In the genomic region with DNA sequence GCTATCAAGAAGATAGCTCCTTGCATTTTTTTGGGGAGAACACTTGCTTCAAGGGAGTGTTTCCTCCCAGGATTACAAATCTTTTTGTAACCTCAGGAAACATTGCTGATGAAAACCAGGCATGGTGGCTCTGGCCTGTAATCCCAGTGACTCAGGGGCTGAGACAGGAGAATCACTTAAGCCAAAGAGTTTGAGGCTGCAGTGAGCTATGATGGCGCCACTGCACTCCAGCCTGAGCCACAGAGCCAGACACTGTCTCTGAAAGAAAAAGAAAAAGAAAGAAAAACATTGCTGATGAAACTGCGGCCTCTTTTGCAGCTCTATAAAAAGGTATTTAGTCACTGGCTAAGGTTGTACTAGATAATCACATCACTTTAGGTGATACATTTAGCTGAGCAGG, we compare ENCODE assay signal across 8 cellular contexts. TPM values are rescaled to one million over a fixed set of nuclear protein-coding genes. Genes with fewer than 3 reads are reported as not detected.
DNase-seq lines count a peak whose midpoint lies in the region; ATAC-seq, FAIRE-seq and TF ChIP-seq lines count a peak whose summit lies in the region.

No MANE protein-coding gene starts in this region.

- H3K36me3 ChIP-seq in HepG2 (replicated peaks in 1 of 2; ENCODE audit: control insufficient read depth in 1 of 2, insufficient read depth in 2 of 2, low read length in 2 of 2) (no peaks in the 10 kb centered on the region), right lobe of liver (no peaks in the 10 kb centered on the region), SU-DHL-6 (ENCODE audit: low read length) (no peaks in the 10 kb centered on the region), uterus (no peaks in the 10 kb centered on the region)

- POLR2A ChIA-PET in HepG2 (lab: Yijun Ruan, JAX) = interaction anchor here (0.9 to 1.9 kb wide), 4 partner anchors 8 to 294 kb away, joined by 3 to 6 read pairs (median 4); no protein-coding TSS in a partner anchor

- H4K20me1 ChIP-seq in HepG2 (ENCODE audit: insufficient read depth, low read length) = no peaks in the 10 kb centered on the region
- H4K20me1 ChIP-seq in SU-DHL-6 (ENCODE audit: low read depth, low read length) = no peaks in the 10 kb centered on the region

- H3K4me1 ChIP-seq in HepG2 (ENCODE audit: insufficient read depth, low read length) (peaks cover 34% of the 10 kb centered on the region), right lobe of liver (peaks cover 0 to 3% (median 0%) of the 10 kb centered on the region in 4 donors), uterus (peaks cover 0 to 3% of the 10 kb centered on the region in 2 donors)

- H2AFZ ChIP-seq in HepG2 (ENCODE audit: low read length) (peak overlapping the region; percentile 95), SU-DHL-6 (ENCODE audit: low read depth, low read length, severe bottlenecking) (peak overlapping the region; percentile 93)

- intact Hi-C loops in HepG2 (cut with micrococcal nuclease; ENCODE audit: unreplicated experiment) (no loop called here), right lobe of liver (cut with DNase I) (no loop called here), uterus (cut with DNase I; ENCODE audit: low total_unique reads) (no loop called here)

- in situ Hi-C loops in HepG2 (cut with HindIII; ENCODE audit: extremely low pct_ligation_motif_present, low pct_unique_long_range_greater_than_20kb) = no loop called here

- no peaks in the 10 kb centered on the region for H3K79me2 ChIP-seq in HepG2 (ENCODE audit: insufficient read depth, low read length)
- no peaks in the 10 kb centered on the region for H3K79me2 ChIP-seq in SU-DHL-6 (ENCODE audit: insufficient read depth, low read length)

- no peaks in the 10 kb centered on the region for H3K9me2 ChIP-seq in SU-DHL-6 (replicated peaks; ENCODE audit: insufficient read depth, low read length)

- 19% methylated on average over 2 of the region's 2 CpGs for WGBS in HepG2 (ENCODE audit: low lambda C conversion rate)
- 66% methylated on average over 2 of the region's 2 CpGs for WGBS in right lobe of liver (ENCODE audit: insufficient coverage, low coverage, low lambda C conversion rate, missing lambda C conversion rate)

- DNase-seq in HepG2 (ENCODE audit: low spot score) (no peak), right lobe of liver (no peak), iris pigment epithelial cell (ENCODE audit: low read depth) (peak; percentile 73), uterus (no peak), Kasumi-1 (lab: John Stamatoyannopoulos, UW) (no peak), NOMO-1 (lab: John Stamatoyannopoulos, UW; ENCODE audit: unreplicated experiment in 2 of 2) (no peak)

- H3K27ac ChIP-seq in HepG2 (ENCODE audit: extremely low read length, insufficient read depth, low read length) (peak overlapping the region; percentile 100), right lobe of liver (no peak overlapping the region), SU-DHL-6 (ENCODE audit: low read depth, low read length) (peak overlapping the region; percentile 94), uterus (peak overlapping the region; percentile 95 to 99)

- BruUV-seq in HepG2 (replicated peaks; lab: Mats Ljungman, UMichigan) = no TSS peak

- H3K4me3 ChIP-seq in HepG2 (replicated peaks in 1 of 3; ENCODE audit: insufficient read depth in 1 of 3, low read depth in 2 of 3, low read length in 3 of 3) (peak overlapping the region; percentile 27 to 83 (median 75); a peak in 4 of 6 replicates), right lobe of liver (peak overlapping the region in 1 of 3 donors; percentile 49), SU-DHL-6 (ENCODE audit: insufficient read depth, low read length, poor library complexity, severe bottlenecking) (no peak overlapping the region), uterus (no peak overlapping the region)

- TF ChIP-seq RAD21 in HepG2 (CRISPR knock-in tag; IDR thresholded peaks at IDR 0.05) = no peak

- ATAC-seq in HepG2 = no peak
- no peak for ATAC-seq in right lobe of liver
- no peak for ATAC-seq in GM19455 (IDR thresholded peaks at IDR 0.05; ENCODE audit: unreplicated experiment)

- H3K9me3 ChIP-seq in HepG2 (ENCODE audit: low read length) (peaks cover 7% of the 10 kb centered on the region; the same call in 1 of the 2 replicates), right lobe of liver (no peaks in the 10 kb centered on the region), SU-DHL-6 (ENCODE audit: insufficient read depth, low read length) (peaks cover 14% of the 10 kb centered on the region; the same call in 1 of the 2 replicates), uterus (no peaks in the 10 kb centered on the region)

- H3K4me2 ChIP-seq in HepG2 (ENCODE audit: low read depth, low read length) (peak overlapping the region; percentile 97), SU-DHL-6 (ENCODE audit: low read depth, low read length, poor library complexity, severe bottlenecking) (peak overlapping the region; percentile 89)

- no peaks in the 10 kb centered on the region for H3K27me3 ChIP-seq in HepG2 (ENCODE audit: control insufficient read depth in 1 of 2, insufficient read depth in 2 of 2, low read length in 2 of 2)
- no peaks in the 10 kb centered on the region for H3K27me3 ChIP-seq in right lobe of liver
- no peaks in the 10 kb centered on the region for H3K27me3 ChIP-seq in SU-DHL-6 (ENCODE audit: low read length)
- H3K27me3 ChIP-seq in uterus = no peaks in the 10 kb centered on the region

- H3K9ac ChIP-seq in HepG2 (ENCODE audit: insufficient read depth, low read depth, low read length) (peak overlapping the region; percentile 100; the same call in 1 of the 2 replicates), SU-DHL-6 (ENCODE audit: low read length) (peak overlapping the region; percentile 68)

- TF ChIP-seq EP300 in HepG2 (IDR thresholded peaks at IDR 0.05; ENCODE audit: low read depth in 2 of 2, low read length in 2 of 2) (no peak), HepG2 (CRISPR knock-in tag; IDR thresholded peaks at IDR 0.05; ENCODE audit: borderline replicate concordance) (no peak)

- CTCF ChIA-PET in HepG2 (lab: Yijun Ruan, JAX; ENCODE audit: low intra/inter-chr PET ratio, low total read pairs) = no interaction called here

- H3F3A ChIP-seq in SU-DHL-6 (ENCODE audit: insufficient read depth) = peaks cover 63% of the 10 kb centered on the region

- TF ChIP-seq POLR2A in HepG2 (IDR thresholded peaks at IDR 0.05; ENCODE audit: insufficient read depth in 1 of 2, low read depth in 2 of 2, low read length in 2 of 2) (no peak), right lobe of liver (IDR thresholded peaks at IDR 0.05) (no peak), uterus (IDR thresholded peaks at IDR 0.05) (no peak)

- TF ChIP-seq CTCF in HepG2 (CRISPR knock-in tag; IDR thresholded peaks at IDR 0.05) = no peak
- no peak for TF ChIP-seq CTCF in right lobe of liver (IDR thresholded peaks at IDR 0.05)
- TF ChIP-seq CTCF in SU-DHL-6 (IDR thresholded peaks at IDR 0.05; ENCODE audit: insufficient read depth, low read length, poor library complexity, severe bottlenecking) = no peak
- TF ChIP-seq CTCF in uterus (IDR thresholded peaks at IDR 0.05) = no peak

- FAIRE-seq in HepG2 (lab: Jason Lieb, UNC) = no peak

RNA-seq across cellular contexts. Expression of a gene that starts 7.3 kb away (rescaled TPM):
- total RNA-seq in HepG2 (2016; rRNA removed; fragmentation: Illumina TruSeq; extraction: Trizol) (859 and 11,018 TPM in 2 replicates), right lobe of liver (1,000 to 10,000 TPM in 3 of 6 experiments, 100 to 1,000 TPM in 1, under 1 TPM in 2; under 0.01 to 3,377 (median 977) TPM), uterus (1,000 to 10,000 TPM in 1 of 4 donors, under 1 TPM in 3; under 0.01 to 2,125 (median under 0.01) TPM)
- total RNA-seq in HepG2 (2016; cell fraction: cytosol; rRNA removed; fragmentation: Illumina TruSeq; extraction: Trizol; ENCODE audit: low read depth) = 16,281 and 17,236 TPM in 2 replicates
- 1,309 and 10,613 TPM in 2 replicates for total RNA-seq in HepG2 (2016; cell fraction: insoluble cytoplasmic fraction; rRNA removed; fragmentation: Illumina TruSeq; extraction: Trizol)
- total RNA-seq in HepG2 (2016; cell fraction: membrane; rRNA removed; fragmentation: Illumina TruSeq; extraction: Trizol) = 2,848 and 3,475 TPM in 2 replicates
- total RNA-seq in HepG2 (2016; cell fraction: nucleus; rRNA removed; fragmentation: Illumina TruSeq; extraction: Trizol) = 52,466 and 64,417 TPM in 2 replicates
- polyA plus RNA-seq in HepG2 (2011; rRNA removed) = under 0.01 TPM in 2 replicates
- under 0.01 TPM in 2 replicates for polyA plus RNA-seq in HepG2 (2011; cell fraction: cytosol; rRNA removed)
- under 0.01 TPM in 2 replicates for polyA plus RNA-seq in HepG2 (2011; cell fraction: nucleus; rRNA removed)
- polyA plus RNA-seq in HepG2 (2012) = 78.2 TPM in 1 of 2 replicates, not detected in the other
- 27.3 and 44.4 TPM in 2 replicates for polyA plus RNA-seq in HepG2 (2016; cell fraction: cytosol; fragmentation: Illumina TruSeq; extraction: Trizol; ENCODE audit: low read depth)
- not detected in 2 replicates for polyA plus RNA-seq in HepG2 (2016; cell fraction: insoluble cytoplasmic fraction; fragmentation: Illumina TruSeq; extraction: Trizol; ENCODE audit: low read depth)
- not detected in 2 replicates for polyA plus RNA-seq in HepG2 (2016; cell fraction: membrane; fragmentation: Illumina TruSeq; extraction: Trizol; ENCODE audit: low read depth)
- 32.8 TPM in 1 of 2 replicates, not detected in the other for polyA plus RNA-seq in HepG2 (2016; cell fraction: nucleus; fragmentation: Illumina TruSeq; extraction: Trizol; ENCODE audit: insufficient read depth, low read depth)
- polyA minus RNA-seq in HepG2 (2011; rRNA and poly(A)+ RNA removed; ENCODE audit: low replicate concordance) = 12,820 and 15,604 TPM in 2 replicates
- polyA minus RNA-seq in HepG2 (2011; cell fraction: cytosol; rRNA and poly(A)+ RNA removed) = 90,102 and 105,040 TPM in 2 replicates
- polyA minus RNA-seq in HepG2 (2011; cell fraction: nucleus; rRNA and poly(A)+ RNA removed) = 42,574 and 58,030 TPM in 2 replicates

RNA-seq across cellular contexts. Expression of a gene that starts 18.7 kb away (rescaled TPM):
- 2.6 and 7.8 TPM in 2 replicates for total RNA-seq in HepG2 (2016; rRNA removed; fragmentation: Illumina TruSeq; extraction: Trizol)
- total RNA-seq in HepG2 (2016; cell fraction: cytosol; rRNA removed; fragmentation: Illumina TruSeq; extraction: Trizol; ENCODE audit: low read depth) = 3.6 and 4.0 TPM in 2 replicates
- total RNA-seq in HepG2 (2016; cell fraction: insoluble cytoplasmic fraction; rRNA removed; fragmentation: Illumina TruSeq; extraction: Trizol) = 2.9 and 8.4 TPM in 2 replicates
- 2.6 and 3.1 TPM in 2 replicates for total RNA-seq in HepG2 (2016; cell fraction: membrane; rRNA removed; fragmentation: Illumina TruSeq; extraction: Trizol)
- total RNA-seq in HepG2 (2016; cell fraction: nucleus; rRNA removed; fragmentation: Illumina TruSeq; extraction: Trizol) = 8.6 and 11.9 TPM in 2 replicates
- polyA plus RNA-seq in HepG2 (2011; rRNA removed) = 15.5 and 16.6 TPM in 2 replicates
- polyA plus RNA-seq in HepG2 (2011; cell fraction: cytosol; rRNA removed) = 3.4 and 5.7 TPM in 2 replicates
- polyA plus RNA-seq in HepG2 (2011; cell fraction: nucleus; rRNA removed) = 81.7 and 94.3 TPM in 2 replicates
- polyA plus RNA-seq in HepG2 (2012) = 6.3 and 6.8 TPM in 2 replicates
- 0.84 and 0.97 TPM in 2 replicates for polyA plus RNA-seq in HepG2 (2016; cell fraction: cytosol; fragmentation: Illumina TruSeq; extraction: Trizol; ENCODE audit: low read depth)
- polyA plus RNA-seq in HepG2 (2016; cell fraction: insoluble cytoplasmic fraction; fragmentation: Illumina TruSeq; extraction: Trizol; ENCODE audit: low read depth) = 2.3 and 2.7 TPM in 2 replicates
- 1.2 and 1.7 TPM in 2 replicates for polyA plus RNA-seq in HepG2 (2016; cell fraction: membrane; fragmentation: Illumina TruSeq; extraction: Trizol; ENCODE audit: low read depth)
- polyA plus RNA-seq in HepG2 (2016; cell fraction: nucleus; fragmentation: Illumina TruSeq; extraction: Trizol; ENCODE audit: insufficient read depth, low read depth) = 42.1 and 44.2 TPM in 2 replicates
- 18.9 and 23.5 TPM in 2 replicates for polyA minus RNA-seq in HepG2 (2011; rRNA and poly(A)+ RNA removed; ENCODE audit: low replicate concordance)
- polyA minus RNA-seq in HepG2 (2011; cell fraction: cytosol; rRNA and poly(A)+ RNA removed) = 3.0 and 3.3 TPM in 2 replicates
- 22.1 and 23.3 TPM in 2 replicates for polyA minus RNA-seq in HepG2 (2011; cell fraction: nucleus; rRNA and poly(A)+ RNA removed)
- total RNA-seq in right lobe of liver = 10 to 100 TPM in 3 of 6 experiments, 1 to 10 TPM in 3; 6.5 to 12.7 (median 9.4) TPM
- 10 to 100 TPM; 10.2 to 73.5 (median 32.9) TPM for total RNA-seq in uterus

Comparison
In these comparisons a context has a peak if more than half of its experiments do, and no peak if none do; other contexts are left out.
1. H3K27ac ChIP-seq: peak in HepG2 (single experiment), SU-DHL-6 (single experiment) and uterus (2 of 2); none in right lobe of liver (0 of 3).
2. H3K4me3 ChIP-seq: peak in HepG2 (3 of 3); none in SU-DHL-6 (single experiment) and uterus (0 of 2).